ENCODE assay signal across 1 cellular context in the genomic region with DNA sequence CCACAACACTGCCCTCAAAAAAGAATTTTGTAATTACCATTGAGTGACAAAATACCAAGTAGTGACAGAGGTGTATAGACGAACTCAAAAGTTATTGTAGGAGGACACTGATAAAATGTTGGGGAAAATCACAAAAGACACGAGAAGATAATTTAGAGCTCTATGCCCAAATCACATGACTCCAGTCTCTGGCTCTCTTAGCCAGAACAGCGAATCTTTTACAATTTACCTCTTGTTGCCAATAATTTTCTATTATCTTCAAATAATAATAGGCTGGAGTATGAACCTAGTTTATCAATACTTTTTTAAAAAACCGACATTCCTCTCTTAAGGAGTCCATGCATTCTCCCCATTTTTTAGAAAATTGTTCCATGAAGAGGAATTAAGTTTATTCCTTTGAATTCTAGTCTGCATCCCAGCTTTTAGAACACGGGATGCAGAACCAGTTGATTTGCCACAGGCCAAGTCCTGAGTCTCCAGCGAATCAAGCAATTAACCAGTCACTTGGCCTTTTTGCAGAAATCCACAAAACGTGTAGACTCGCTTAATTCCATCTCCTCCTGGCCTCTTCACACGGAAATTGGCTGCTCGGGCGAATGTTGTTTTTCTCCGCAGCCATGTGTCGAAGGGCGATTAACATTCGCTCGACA.
TF ChIP-seq lines count a peak whose summit lies in the region.

No MANE protein-coding gene starts in this region.

TF ChIP-seq in GM12878, 131 proteins besides CTCF, POLR2A, EP300 and RAD21 (continued from another document):
- TF ChIP-seq CEBPB (IDR thresholded peaks at IDR 0.05; ENCODE audit: borderline replicate concordance in 1 of 2, low read depth in 2 of 2, low read length in 2 of 2) (no peak), RAD51 (IDR thresholded peaks at IDR 0.05) (no peak), SMAD1 (IDR thresholded peaks at IDR 0.05; ENCODE audit: low read depth, partially characterized antibody) (no peak), CHD1 (IDR thresholded peaks at IDR 0.05; ENCODE audit: low read depth, low read length) (no peak), ZNF207 (IDR thresholded peaks at IDR 0.05; ENCODE audit: borderline replicate concordance) (no peak), MTA3 (IDR thresholded peaks at IDR 0.05; ENCODE audit: borderline replicate concordance, low read length) (no peak), HDGF (IDR thresholded peaks at IDR 0.05) (no peak)
- TF ChIP-seq, protein P1, sequence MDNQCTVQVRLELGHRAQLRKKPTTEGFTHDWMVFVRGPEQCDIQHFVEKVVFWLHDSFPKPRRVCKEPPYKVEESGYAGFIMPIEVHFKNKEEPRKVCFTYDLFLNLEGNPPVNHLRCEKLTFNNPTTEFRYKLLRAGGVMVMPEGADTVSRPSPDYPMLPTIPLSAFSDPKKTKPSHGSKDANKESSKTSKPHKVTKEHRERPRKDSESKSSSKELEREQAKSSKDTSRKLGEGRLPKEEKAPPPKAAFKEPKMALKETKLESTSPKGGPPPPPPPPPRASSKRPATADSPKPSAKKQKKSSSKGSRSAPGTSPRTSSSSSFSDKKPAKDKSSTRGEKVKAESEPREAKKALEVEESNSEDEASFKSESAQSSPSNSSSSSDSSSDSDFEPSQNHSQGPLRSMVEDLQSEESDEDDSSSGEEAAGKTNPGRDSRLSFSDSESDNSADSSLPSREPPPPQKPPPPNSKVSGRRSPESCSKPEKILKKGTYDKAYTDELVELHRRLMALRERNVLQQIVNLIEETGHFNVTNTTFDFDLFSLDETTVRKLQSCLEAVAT (IDR thresholded peaks at IDR 0.05) = no peak
- TF ChIP-seq, protein P2, sequence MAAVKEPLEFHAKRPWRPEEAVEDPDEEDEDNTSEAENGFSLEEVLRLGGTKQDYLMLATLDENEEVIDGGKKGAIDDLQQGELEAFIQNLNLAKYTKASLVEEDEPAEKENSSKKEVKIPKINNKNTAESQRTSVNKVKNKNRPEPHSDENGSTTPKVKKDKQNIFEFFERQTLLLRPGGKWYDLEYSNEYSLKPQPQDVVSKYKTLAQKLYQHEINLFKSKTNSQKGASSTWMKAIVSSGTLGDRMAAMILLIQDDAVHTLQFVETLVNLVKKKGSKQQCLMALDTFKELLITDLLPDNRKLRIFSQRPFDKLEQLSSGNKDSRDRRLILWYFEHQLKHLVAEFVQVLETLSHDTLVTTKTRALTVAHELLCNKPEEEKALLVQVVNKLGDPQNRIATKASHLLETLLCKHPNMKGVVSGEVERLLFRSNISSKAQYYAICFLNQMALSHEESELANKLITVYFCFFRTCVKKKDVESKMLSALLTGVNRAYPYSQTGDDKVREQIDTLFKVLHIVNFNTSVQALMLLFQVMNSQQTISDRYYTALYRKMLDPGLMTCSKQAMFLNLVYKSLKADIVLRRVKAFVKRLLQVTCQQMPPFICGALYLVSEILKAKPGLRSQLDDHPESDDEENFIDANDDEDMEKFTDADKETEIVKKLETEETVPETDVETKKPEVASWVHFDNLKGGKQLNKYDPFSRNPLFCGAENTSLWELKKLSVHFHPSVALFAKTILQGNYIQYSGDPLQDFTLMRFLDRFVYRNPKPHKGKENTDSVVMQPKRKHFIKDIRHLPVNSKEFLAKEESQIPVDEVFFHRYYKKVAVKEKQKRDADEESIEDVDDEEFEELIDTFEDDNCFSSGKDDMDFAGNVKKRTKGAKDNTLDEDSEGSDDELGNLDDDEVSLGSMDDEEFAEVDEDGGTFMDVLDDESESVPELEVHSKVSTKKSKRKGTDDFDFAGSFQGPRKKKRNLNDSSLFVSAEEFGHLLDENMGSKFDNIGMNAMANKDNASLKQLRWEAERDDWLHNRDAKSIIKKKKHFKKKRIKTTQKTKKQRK (IDR thresholded peaks at IDR 0.05; ENCODE audit: low read depth, low read length) = no peak
- TF ChIP-seq, protein P3, sequence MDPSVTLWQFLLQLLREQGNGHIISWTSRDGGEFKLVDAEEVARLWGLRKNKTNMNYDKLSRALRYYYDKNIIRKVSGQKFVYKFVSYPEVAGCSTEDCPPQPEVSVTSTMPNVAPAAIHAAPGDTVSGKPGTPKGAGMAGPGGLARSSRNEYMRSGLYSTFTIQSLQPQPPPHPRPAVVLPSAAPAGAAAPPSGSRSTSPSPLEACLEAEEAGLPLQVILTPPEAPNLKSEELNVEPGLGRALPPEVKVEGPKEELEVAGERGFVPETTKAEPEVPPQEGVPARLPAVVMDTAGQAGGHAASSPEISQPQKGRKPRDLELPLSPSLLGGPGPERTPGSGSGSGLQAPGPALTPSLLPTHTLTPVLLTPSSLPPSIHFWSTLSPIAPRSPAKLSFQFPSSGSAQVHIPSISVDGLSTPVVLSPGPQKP (IDR thresholded peaks at IDR 0.05; ENCODE audit: low read depth, low read length) = no peak
